8 cellular contexts compared by ENCODE assay signal in genomic region chr5:37111426-37112382, GRCh38.
DNase-seq lines count a peak whose midpoint lies in the region; ATAC-seq and TF ChIP-seq lines count a peak whose summit lies in the region.

No MANE protein-coding gene starts in this region.

- DNase-seq in GM13977 (ENCODE audit: low spot score) (peak; percentile 59), astrocyte of the hippocampus (ENCODE audit: low read depth, low spot score) (peak; percentile 43), esophagus muscularis mucosa (ENCODE audit: extremely low spot score) (no peak), NCI-H446 treated with DMSO at 0.1 percent for 48 hours (lab: John Stamatoyannopoulos, UW) (no peak), DMS 273 treated with DMSO at 0.1 percent for 48 hours (lab: John Stamatoyannopoulos, UW) (no peak)
- DNase-seq in stimulated activated CD8-positive, alpha-beta memory T cell treated with anti-CD3 and anti-CD28 coated beads, Interleukin-4, amount 100 ng/mL, for 48 hours = no peak

- H3K9me3 ChIP-seq in esophagus muscularis mucosa = no peaks in the 10 kb centered on the region

- H3K27ac ChIP-seq in esophagus muscularis mucosa (replicated peaks in 1 of 4) = no peak overlapping the region

- WGBS in esophagus muscularis mucosa = 89% methylated on average over 4 of the region's 4 CpGs

- peak; percentile 89 for ATAC-seq in GM21381 (IDR thresholded peaks at IDR 0.05; ENCODE audit: unreplicated experiment)
- ATAC-seq in HG03520 (IDR thresholded peaks at IDR 0.05; ENCODE audit: unreplicated experiment) = peak; percentile 86

- TF ChIP-seq CTCF in GM13977 (IDR thresholded peaks at IDR 0.05; ENCODE audit: extremely low read depth, insufficient read depth, missing control alignments) (no peak), esophagus muscularis mucosa (IDR thresholded peaks at IDR 0.05) (no peak)

- intact Hi-C loops in esophagus muscularis mucosa (cut with DNase I) = no loop called here

- no peaks in the 10 kb centered on the region for H3K4me1 ChIP-seq in esophagus muscularis mucosa

- H3K4me3 ChIP-seq in esophagus muscularis mucosa = no peak overlapping the region

- in situ Hi-C loops in GM13977 (cut with MboI; ENCODE audit: low pct_unique_long_range_greater_than_20kb, low sequenced_read_pairs, unreplicated experiment) = no loop called here

- TF ChIP-seq POLR2A in esophagus muscularis mucosa (IDR thresholded peaks at IDR 0.05; ENCODE audit: low read depth) = no peak

- TF ChIP-seq EP300 in esophagus muscularis mucosa (IDR thresholded peaks at IDR 0.05) = no peak

- peaks cover 41 to 96% (median 63%) of the 10 kb centered on the region in 4 donors for H3K36me3 ChIP-seq in esophagus muscularis mucosa

- H3K27me3 ChIP-seq in esophagus muscularis mucosa = no peaks in the 10 kb centered on the region

Comparison
In these comparisons a context has a peak if more than half of its experiments do, and no peak if none do; other contexts are left out.
1. DNase-seq: peak in GM13977 (single experiment) and astrocyte of the hippocampus (single experiment); none in esophagus muscularis mucosa (single experiment), stimulated activated CD8-positive, alpha-beta memory T cell treated with anti-CD3 and anti-CD28 coated beads, Interleukin-4, amount 100 ng/mL, for 48 hours (single experiment), NCI-H446 treated with DMSO at 0.1 percent for 48 hours (single experiment) and DMS 273 treated with DMSO at 0.1 percent for 48 hours (single experiment).